In genomic region chr5:131206061-131206460, GRCh38 we compare ENCODE assay signal across 20 cellular contexts.
"Had no signal": no experiment of that assay in that cellular context is flagged by ENCODE, and none has a peak within 500 bp of the region (broad histone marks: within the 10 kb centered on the region; RNA-seq: fewer than 3 reads in every experiment).

No MANE protein-coding gene starts in this region.

- ATAC-seq: activated CD8-positive, alpha-beta memory T cell treated with anti-CD3 and anti-CD28 coated beads, Interleukin-2, amount 10 ng/mL, durations not matched to agents 7 days and 5 days; gastroesophageal sphincter; naive thymus-derived CD4-positive, alpha-beta T cell had no signal

- H3K9me3 ChIP-seq: adrenal gland, gastroesophageal sphincter, prostate gland, spleen, thyroid gland had no signal

- DNase-seq: activated CD4-positive, alpha-beta memory T cell treated with anti-CD3 and anti-CD28 coated beads, Interleukin-2, amount 10 ng/mL, durations not matched to agents 7 days and 5 days; activated CD4-positive, alpha-beta T cell treated with anti-CD3 and anti-CD28 coated beads for 48 hours; activated CD8-positive, alpha-beta memory T cell treated with anti-CD3 and anti-CD28 coated beads, Interleukin-2, amount 10 ng/mL, durations not matched to agents 7 days and 5 days; activated gamma-delta T cell treated with Interleukin-2 at 50 U/mL for 16 hours; adrenal gland; central memory CD4-positive, alpha-beta T cell; head of caudate nucleus; hypothalamus; naive thymus-derived CD4-positive, alpha-beta T cell; spleen; stimulated activated CD4-positive, alpha-beta T cell treated with anti-CD3 and anti-CD28 coated beads, Interleukin-4, amount 100 ng/mL, for 1 hour; substantia nigra; thyroid gland had no signal

- H3K27me3 Mint-ChIP-seq: activated CD4-positive, alpha-beta memory T cell treated with anti-CD3 and anti-CD28 coated beads, Interleukin-2, amount 10 ng/mL, durations not matched to agents 7 days and 5 days; activated CD8-positive, alpha-beta memory T cell treated with anti-CD3 and anti-CD28 coated beads, Interleukin-2, amount 10 ng/mL, durations not matched to agents 7 days and 5 days; activated naive CD8-positive, alpha-beta T cell; naive thymus-derived CD4-positive, alpha-beta T cell; stimulated activated naive CD8-positive, alpha-beta T cell treated with anti-CD3 and anti-CD28 coated beads, Interleukin-15, Interleukin-2, amounts not matched to agents 100 ng/mL and 50 ng/mL, for 24 hours had no signal

- H3K27ac Mint-ChIP-seq: activated CD4-positive, alpha-beta memory T cell treated with anti-CD3 and anti-CD28 coated beads, Interleukin-2, amount 10 ng/mL, durations not matched to agents 7 days and 5 days; activated CD8-positive, alpha-beta memory T cell treated with anti-CD3 and anti-CD28 coated beads, Interleukin-2, amount 10 ng/mL, durations not matched to agents 7 days and 5 days; activated naive CD8-positive, alpha-beta T cell had no signal

- H3K9me3 Mint-ChIP-seq: activated CD4-positive, alpha-beta memory T cell treated with anti-CD3 and anti-CD28 coated beads, Interleukin-2, amount 10 ng/mL, durations not matched to agents 7 days and 5 days; activated T-helper 1 cell treated with anti-CD3 and anti-CD28 coated beads, Interleukin-12 subunit alpha, Interleukin-12 subunit beta, Interleukin-2, Interleukin-4 antibody, amounts not matched to agents 30 ng/mL and 10 ng/mL and 1 ng/mL, durations not matched to agents 14 hours and 24 hours and 36 hours; stimulated activated naive CD8-positive, alpha-beta T cell treated with anti-CD3 and anti-CD28 coated beads, Interleukin-15, Interleukin-2, amounts not matched to agents 100 ng/mL and 50 ng/mL, for 24 hours; T-helper 1 cell treated with Interleukin-12 subunit alpha and Interleukin-12 subunit beta and Interleukin-4 antibody, amounts not matched to agents 30 μg/mL and 1 μg/mL, for 36 hours had no signal

- H3K4me1 ChIP-seq: adrenal gland, gastroesophageal sphincter, prostate gland had no signal

- H3K36me3 ChIP-seq: adrenal gland, prostate gland, thyroid gland had no signal

- H3K4me3 Mint-ChIP-seq: activated CD4-positive, alpha-beta memory T cell treated with anti-CD3 and anti-CD28 coated beads, Interleukin-2, amount 10 ng/mL, durations not matched to agents 7 days and 5 days; activated CD8-positive, alpha-beta memory T cell treated with anti-CD3 and anti-CD28 coated beads, Interleukin-2, amount 10 ng/mL, durations not matched to agents 7 days and 5 days; activated naive CD8-positive, alpha-beta T cell; activated T-helper 1 cell treated with anti-CD3 and anti-CD28 coated beads, Interleukin-12 subunit alpha, Interleukin-12 subunit beta, Interleukin-2, Interleukin-4 antibody, amounts not matched to agents 30 ng/mL and 10 ng/mL and 1 ng/mL, durations not matched to agents 14 hours and 24 hours and 36 hours; naive thymus-derived CD4-positive, alpha-beta T cell; stimulated activated naive CD8-positive, alpha-beta T cell treated with anti-CD3 and anti-CD28 coated beads, Interleukin-15, Interleukin-2, amounts not matched to agents 100 ng/mL and 50 ng/mL, for 24 hours; T-helper 1 cell treated with Interleukin-12 subunit alpha and Interleukin-12 subunit beta and Interleukin-4 antibody, amounts not matched to agents 30 μg/mL and 1 μg/mL, for 36 hours had no signal

- H3K4me3 ChIP-seq: adrenal gland, coronary artery, gastroesophageal sphincter, prostate gland, spleen, thyroid gland had no signal
